Comparison of ENCODE assay signal across 22 cellular contexts in the genomic region with DNA sequence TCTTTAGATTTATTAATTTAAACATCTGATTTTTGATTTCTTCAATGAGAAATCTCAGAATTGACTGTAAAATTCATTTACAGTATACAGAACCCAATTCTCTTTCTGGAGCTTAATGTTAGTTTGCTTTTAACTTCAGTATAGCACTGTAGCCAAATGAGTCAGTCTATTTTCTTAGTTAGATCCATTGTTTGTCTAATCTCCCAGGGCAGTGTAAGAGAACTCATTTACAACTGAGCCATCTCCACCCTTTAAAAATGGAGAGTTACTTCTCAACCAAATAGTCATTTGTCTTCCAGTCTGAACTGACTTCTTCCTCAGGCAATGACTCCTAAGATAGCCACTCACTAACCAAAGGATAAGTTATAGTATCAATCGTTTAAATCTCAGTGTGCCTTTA. TPM values are rescaled to one million over a fixed set of nuclear protein-coding genes. Genes with fewer than 3 reads are reported as not detected.
"Had no signal": no experiment of that assay in that cellular context is flagged by ENCODE, and none has a peak within 500 bp of the region (broad histone marks: within the 10 kb centered on the region; RNA-seq: fewer than 3 reads in every experiment).

No MANE protein-coding gene starts in this region.

- H3K27ac Mint-ChIP-seq: memory B cell; naive thymus-derived CD8-positive, alpha-beta T cell; T-helper 2 cell treated with Interferon-gamma antibody and Interleukin-4, amounts not matched to agents 5 μg/mL and 100 μg/mL, for 36 hours had no signal

- H3K36me3 ChIP-seq: cardiac muscle cell, esophagus squamous epithelium, gastrocnemius medialis, heart right ventricle, left lung, neutrophil, right atrium auricular region, transverse colon had no signal

- H3K27ac ChIP-seq: esophagus squamous epithelium, gastrocnemius medialis, heart right ventricle, left lung, neutrophil, right atrium auricular region, skin epidermis, transverse colon had no signal

- H3K9me3 ChIP-seq: gastrocnemius medialis, neutrophil, right atrium auricular region, transverse colon had no signal

- H3K36me3 Mint-ChIP-seq: memory B cell had no signal

- H3K27me3 ChIP-seq: cardiac muscle cell had no signal

- H3K4me3 Mint-ChIP-seq: memory B cell; naive thymus-derived CD8-positive, alpha-beta T cell; T-helper 2 cell treated with Interferon-gamma antibody and Interleukin-4, amounts not matched to agents 5 μg/mL and 100 μg/mL, for 36 hours had no signal

- ATAC-seq: activated CD4-positive, CD25-positive, alpha-beta regulatory T cell treated with anti-CD3 and anti-CD28 coated beads, Interleukin-2, amount 50 U/mL, for 24 hours; gastrocnemius medialis; heart right ventricle; left lung; naive thymus-derived CD8-positive, alpha-beta T cell had no signal

- H3K9me3 Mint-ChIP-seq: T-helper 2 cell treated with Interferon-gamma antibody and Interleukin-4, amounts not matched to agents 5 μg/mL and 100 μg/mL, for 36 hours had no signal

- H3K4me3 ChIP-seq: cardiac muscle cell, esophagus squamous epithelium, gastrocnemius medialis, heart right ventricle, left lung, right atrium auricular region, skin epidermis, transverse colon had no signal

- DNase-seq: activated naive CD4-positive, alpha-beta T cell treated with Interleukin-2 at 50 U/mL for 16 hours; anterior cingulate cortex; esophagus squamous epithelium; gastrocnemius medialis; heart right ventricle; left lung; naive thymus-derived CD8-positive, alpha-beta T cell; stimulated activated CD4-positive, alpha-beta T cell treated with anti-CD3 and anti-CD28 coated beads, Interleukin-4, amount 100 ng/mL, for 24 hours; stimulated activated naive CD4-positive, alpha-beta T cell; substantia nigra; transverse colon had no signal

- FAIRE-seq: islet of Langerhans had no signal

RNA-seq across cellular contexts. Expression of gene WNT2, which starts 3.0 kb away (rescaled TPM):
- total RNA-seq: activated CD8-positive, alpha-beta memory T cell treated with anti-CD3 and anti-CD28 coated beads for 36 hours; dermis microvascular lymphatic vessel endothelial cell; esophagus squamous epithelium; gastrocnemius medialis; mucosa of gallbladder; naive thymus-derived CD8-positive, alpha-beta T cell; transverse colon had no signal
- polyA plus RNA-seq: naive thymus-derived CD8-positive, alpha-beta T cell had no signal
